ENCODE assay signal across 2 cellular contexts in genomic region chr18:27666070-27666469, GRCh38.
TF ChIP-seq lines count a peak whose summit lies in the region.

No MANE protein-coding gene starts in this region.

TF ChIP-seq in SK-N-SH, 30 proteins besides CTCF, POLR2A, EP300 and RAD21 (continued from another document):
- TF ChIP-seq REST (IDR thresholded peaks at IDR 0.05; ENCODE audit: low read depth, low read length) (no peak), YY1 (IDR thresholded peaks at IDR 0.05; ENCODE audit: low read depth) (no peak), PBX3 (IDR thresholded peaks at IDR 0.05) (no peak), RCOR1 (IDR thresholded peaks at IDR 0.05; ENCODE audit: low read length) (no peak), GATA2 (CRISPR knock-in tag; IDR thresholded peaks at IDR 0.05) (no peak), ZBTB33 (IDR thresholded peaks at IDR 0.05; ENCODE audit: borderline replicate concordance, low read depth) (no peak), RFX5 (IDR thresholded peaks at IDR 0.05; ENCODE audit: low read length) (no peak)
TF ChIP-seq in SK-N-SH: peak in this region for 0.

TF ChIP-seq in WTC11, 78 proteins besides CTCF, POLR2A, EP300 and RAD21 (continued from another document):
- TF ChIP-seq USF1 (CRISPR knock-in tag; IDR thresholded peaks at IDR 0.05), result no peak
- no peak for TF ChIP-seq OVOL2 (CRISPR knock-in tag; IDR thresholded peaks at IDR 0.05; ENCODE audit: borderline replicate concordance)
- TF ChIP-seq ZNF317 (CRISPR knock-in tag; IDR thresholded peaks at IDR 0.05; ENCODE audit: borderline replicate concordance, low read depth), result no peak
- no peak for TF ChIP-seq ZBTB21 (CRISPR knock-in tag; IDR thresholded peaks at IDR 0.05; ENCODE audit: borderline replicate concordance)
- TF ChIP-seq TEAD1 (CRISPR knock-in tag; IDR thresholded peaks at IDR 0.05), result no peak
- no peak for TF ChIP-seq CREB1 (CRISPR knock-in tag; IDR thresholded peaks at IDR 0.05)
- no peak for TF ChIP-seq TEAD4 (CRISPR knock-in tag; IDR thresholded peaks at IDR 0.05)
- TF ChIP-seq ZSCAN18 (CRISPR knock-in tag; IDR thresholded peaks at IDR 0.05), result no peak
- TF ChIP-seq E2F1 (CRISPR knock-in tag; IDR thresholded peaks at IDR 0.05), result no peak
